Comparison of ENCODE assay signal across 15 cellular contexts in genomic region chr14:68619805-68620574, GRCh38.
A peak's percentile ranks its signal among the peaks of the same experiment; 100 is the strongest.
DNase-seq lines count a peak whose midpoint lies in the region; TF ChIP-seq lines count a peak whose summit lies in the region.
"Had no signal": no experiment of that assay in that cellular context is flagged by ENCODE, and none has a peak within 500 bp of the region (broad histone marks: within the 10 kb centered on the region; RNA-seq: fewer than 3 reads in every experiment).

No MANE protein-coding gene starts in this region.

- no peaks in the 10 kb centered on the region for H3K27me3 ChIP-seq in PC-9 (ENCODE audit: insufficient read depth, low read depth)
- H3K27me3 ChIP-seq: foreskin keratinocyte, MG63, upper lobe of right lung had no signal

- BruUV-seq in PC-9 (replicated peaks; lab: Mats Ljungman, UMichigan): no TSS peak

- H3K36me3 ChIP-seq in PC-9 (ENCODE audit: low read depth): peaks cover 22% of the 10 kb centered on the region; the same call in 1 of the 2 replicates
- H3K36me3 ChIP-seq: MG63, upper lobe of right lung had no signal

- no peaks in the 10 kb centered on the region for H3K9me2 ChIP-seq in PC-9 (ENCODE audit: insufficient read depth)

- peak overlapping the region; percentile 25 for H3K4me2 ChIP-seq in PC-9

- peaks cover 43% of the 10 kb centered on the region for H3K9me3 ChIP-seq in PC-9 (ENCODE audit: insufficient read depth, low read depth)

- H3F3A ChIP-seq in PC-9 (ENCODE audit: insufficient read depth, low read depth): peaks cover 43% of the 10 kb centered on the region

- intact Hi-C loops in PC-9 (cut with micrococcal nuclease; ENCODE audit: unreplicated experiment): no loop called here

- no peaks in the 10 kb centered on the region for H4K20me1 ChIP-seq in PC-9 (ENCODE audit: insufficient read depth)

- H2AFZ ChIP-seq in PC-9: no peak overlapping the region

- peaks cover 40% of the 10 kb centered on the region for H3K4me1 ChIP-seq in PC-9 (replicated peaks; ENCODE audit: insufficient read depth)
- H3K4me1 ChIP-seq: foreskin keratinocyte, upper lobe of right lung had no signal

- CTCF ChIA-PET in PC-9 (lab: Charles Lee): no interaction called here

- no peak for TF ChIP-seq CTCF in PC-9 (conservative IDR thresholded peaks at IDR 0.05)
- TF ChIP-seq CTCF in fibroblast of mammary gland (conservative IDR thresholded peaks at IDR 0.05; ENCODE audit: control insufficient read depth, insufficient read depth, low read depth, low read length): no peak
- no peak for TF ChIP-seq CTCF in GM13977 (IDR thresholded peaks at IDR 0.05; ENCODE audit: extremely low read depth, insufficient read depth, missing control alignments)

- DNase-seq in Caki2 (ENCODE audit: low read depth): peak; percentile 11
- peak; percentile 58 to 88 for DNase-seq in PC-9
- DNase-seq in fibroblast of mammary gland (ENCODE audit: low read depth): peak; percentile 64
- peak; percentile 94 for DNase-seq in myocyte (ENCODE audit: low read depth)
- no peak for DNase-seq in activated CD4-positive, CD25-positive, alpha-beta regulatory T cell treated with anti-CD3 and anti-CD28 coated beads, Interleukin-2, amount 50 U/mL, for 72 hours
- no peak for DNase-seq in putamen (ENCODE audit: low spot score)
- DNase-seq in DMS53 treated with DMSO at 0.1 percent for 48 hours (lab: John Stamatoyannopoulos, UW; ENCODE audit: unreplicated experiment): no peak
- no peak for DNase-seq in GM13977 (ENCODE audit: low spot score)
- DNase-seq: activated CD4-positive, alpha-beta T cell treated with anti-CD3 and anti-CD28 coated beads, Interleukin-2, amount 50 U/mL, for 48 hours; activated naive CD4-positive, alpha-beta T cell; foreskin keratinocyte; MG63; NCI-H2171 treated with DMSO at 0.1 percent for 48 hours; stimulated activated CD4-positive, alpha-beta T cell treated with anti-CD3 and anti-CD28 coated beads, Interleukin-15, amount 100 ng/mL, for 24 hours; upper lobe of right lung had no signal

- POLR2A ChIA-PET in PC-9 (lab: Charles Lee; ENCODE audit: unreplicated experiment): interaction anchor here (0.6 to 1.1 kb wide), 5 partner anchors 8 to 1996 kb away, joined by 3 to 13 read pairs (median 3); no protein-coding TSS in a partner anchor

- H3K4me3 ChIP-seq in PC-9 (peak overlapping the region; percentile 7; the same call in 1 of the 2 replicates), fibroblast of mammary gland (ENCODE audit: control insufficient read depth, low read depth, low read length) (no peak overlapping the region)
- H3K4me3 ChIP-seq: MG63, upper lobe of right lung had no signal

- H3K27ac ChIP-seq in PC-9: peak overlapping the region; percentile 80
- H3K27ac ChIP-seq: foreskin keratinocyte, upper lobe of right lung had no signal

- in situ Hi-C loops in Caki2 (cut with HindIII; ENCODE audit: low pct_unique_long_range_greater_than_20kb, low sequenced_read_pairs): no loop called here
- in situ Hi-C loops in GM13977 (cut with MboI; ENCODE audit: low pct_unique_long_range_greater_than_20kb, low sequenced_read_pairs, unreplicated experiment): no loop called here

- H3K79me2 ChIP-seq in PC-9 (ENCODE audit: low read depth): no peaks in the 10 kb centered on the region

Comparison
In these comparisons a context has a peak if more than half of its experiments do, and no peak if none do; other contexts are left out.
1. DNase-seq: peak in Caki2 (single experiment), PC-9 (2 of 2), fibroblast of mammary gland (single experiment) and myocyte (single experiment); none in activated CD4-positive, CD25-positive, alpha-beta regulatory T cell treated with anti-CD3 and anti-CD28 coated beads, Interleukin-2, amount 50 U/mL, for 72 hours (single experiment), putamen (single experiment), DMS53 treated with DMSO at 0.1 percent for 48 hours (single experiment) and GM13977 (single experiment).